ENCODE assay signal across 25 cellular contexts in genomic region chr20:63054103-63054474, GRCh38. TPM values are rescaled to one million over a fixed set of nuclear protein-coding genes. Genes with fewer than 3 reads are reported as not detected.
DNase-seq lines count a peak whose midpoint lies in the region; ATAC-seq, FAIRE-seq and TF ChIP-seq lines count a peak whose summit lies in the region.
"Had no signal": no experiment of that assay in that cellular context is flagged by ENCODE, and none has a peak within 500 bp of the region (broad histone marks: within the 10 kb centered on the region; RNA-seq: fewer than 3 reads in every experiment).

No MANE protein-coding gene starts in this region.

- no peak overlapping the region for H2BK12ac ChIP-seq in trophoblast cell (ENCODE audit: low read length)

- H3K27me3 ChIP-seq in H7 (ENCODE audit: control insufficient read depth, insufficient read depth, low read length) (no peaks in the 10 kb centered on the region), neural progenitor cell (peaks cover 85% of the 10 kb centered on the region), trophoblast cell (ENCODE audit: insufficient read depth, low read length) (peaks cover 2% of the 10 kb centered on the region)

- H3K79me2 ChIP-seq in neural progenitor cell (ENCODE audit: low read depth) (no peaks in the 10 kb centered on the region), trophoblast cell (ENCODE audit: control insufficient read depth, insufficient read depth, low read length, poor library complexity) (no peaks in the 10 kb centered on the region)

- no CpG with 5 or more reads among the region's 12 CpGs for WGBS in trophoblast cell (ENCODE audit: extremely low coverage, insufficient coverage, insufficient read length)

- no peak overlapping the region for H3K4me3 ChIP-seq in H7 (ENCODE audit: insufficient read depth, low read depth, low read length)
- H3K4me3 ChIP-seq in kidney (ENCODE audit: low read length in 2 of 2): no peak overlapping the region
- no peak overlapping the region for H3K4me3 ChIP-seq in neural progenitor cell
- H3K4me3 ChIP-seq in trophoblast cell (ENCODE audit: low read depth, low read length): no peak overlapping the region
- H3K4me3 ChIP-seq: MG63 had no signal

- H2AK5ac ChIP-seq in trophoblast cell (ENCODE audit: low read length): no peak overlapping the region

- no peak overlapping the region for H4K12ac ChIP-seq in trophoblast cell (ENCODE audit: low read depth, low read length)

- no peak overlapping the region for H3K4me2 ChIP-seq in neural progenitor cell
- no peak overlapping the region for H3K4me2 ChIP-seq in trophoblast cell (ENCODE audit: low read length)

- H3K18ac ChIP-seq in trophoblast cell (ENCODE audit: low read length): no peak overlapping the region

- H3K36me3 Mint-ChIP-seq in activated T-cell treated with anti-CD3 and anti-CD28 coated beads, Interleukin-2, amount 50 U/mL, for 72 hours (ENCODE audit: insufficient read depth in 2 of 2): no peaks in the 10 kb centered on the region
- no peaks in the 10 kb centered on the region for H3K36me3 Mint-ChIP-seq in neural progenitor cell
- H3K36me3 Mint-ChIP-seq: CD8-positive, alpha-beta T cell had no signal

- no peak overlapping the region for H2BK5ac ChIP-seq in trophoblast cell (ENCODE audit: low read depth, low read length, poor library complexity)

- H3K14ac ChIP-seq in trophoblast cell (ENCODE audit: low read length): no peak overlapping the region

- no peak for FAIRE-seq in kidney (lab: Jason Lieb, UNC)

- H3F3A ChIP-seq in neural progenitor cell (ENCODE audit: low read depth): peaks cover 19% of the 10 kb centered on the region

- H3K9ac ChIP-seq in kidney (ENCODE audit: low read length in 2 of 2) (no peak overlapping the region), neural progenitor cell (no peak overlapping the region), trophoblast cell (ENCODE audit: low read length) (no peak overlapping the region)

- no peaks in the 10 kb centered on the region for H3K4me1 Mint-ChIP-seq in activated T-cell treated with anti-CD3 and anti-CD28 coated beads, Interleukin-2, amount 50 U/mL, for 72 hours (ENCODE audit: low read depth)
- peaks cover 13% of the 10 kb centered on the region for H3K4me1 Mint-ChIP-seq in neural progenitor cell

- no peak overlapping the region for H2AFZ ChIP-seq in neural progenitor cell (replicated peaks)
- H2AFZ ChIP-seq in trophoblast cell (ENCODE audit: insufficient read depth, low read length, poor library complexity): no peak overlapping the region

- H3K4ac ChIP-seq in trophoblast cell (ENCODE audit: low read depth, low read length): no peak overlapping the region

- ATAC-seq in activated T-cell treated with anti-CD3 and anti-CD28 coated beads, Interleukin-2, amount 50 U/mL, for 72 hours (replicated peaks in 1 of 2): no peak
- ATAC-seq in sciatic nerve (no peak), GM18907 (IDR thresholded peaks at IDR 0.05; ENCODE audit: unreplicated experiment) (no peak)
- ATAC-seq: CD8-positive, alpha-beta T cell had no signal

- H4K91ac ChIP-seq in trophoblast cell (ENCODE audit: low read depth, low read length): no peak overlapping the region

- H3K9me3 Mint-ChIP-seq in activated T-cell treated with anti-CD3 and anti-CD28 coated beads, Interleukin-2, amount 50 U/mL, for 72 hours: no peaks in the 10 kb centered on the region
- peaks cover 6% of the 10 kb centered on the region for H3K9me3 Mint-ChIP-seq in neural progenitor cell
- H3K9me3 Mint-ChIP-seq: CD8-positive, alpha-beta T cell had no signal

- no peaks in the 10 kb centered on the region for H3K36me3 ChIP-seq in H7 (replicated peaks; ENCODE audit: control insufficient read depth, insufficient read depth, low read length)
- no peaks in the 10 kb centered on the region for H3K36me3 ChIP-seq in kidney (ENCODE audit: control insufficient read depth in 1 of 2, insufficient read depth in 2 of 2, low read length in 2 of 2)
- H3K36me3 ChIP-seq in neural progenitor cell: no peaks in the 10 kb centered on the region
- H3K36me3 ChIP-seq in trophoblast cell (ENCODE audit: control insufficient read depth in 1 of 2, insufficient read depth in 2 of 2, low read length in 2 of 2): no peaks in the 10 kb centered on the region
- H3K36me3 ChIP-seq: MG63 had no signal

- no peaks in the 10 kb centered on the region for H3K79me1 ChIP-seq in trophoblast cell (ENCODE audit: low read length)

- H3K27ac Mint-ChIP-seq in activated T-cell treated with anti-CD3 and anti-CD28 coated beads, Interleukin-2, amount 50 U/mL, for 72 hours: no peak overlapping the region
- no peak overlapping the region for H3K27ac Mint-ChIP-seq in neural progenitor cell
- H3K27ac Mint-ChIP-seq: CD8-positive, alpha-beta T cell; H9 had no signal

- H3K23ac ChIP-seq in trophoblast cell (ENCODE audit: low read length): no peak overlapping the region

- no peak overlapping the region for H4K8ac ChIP-seq in trophoblast cell (ENCODE audit: low read depth, low read length)

- H3K9me3 ChIP-seq in kidney (ENCODE audit: control insufficient read depth in 1 of 2, low read length in 2 of 2) (peaks cover 0 to 2% of the 10 kb centered on the region in 2 donors), neural progenitor cell (ENCODE audit: low read depth) (no peaks in the 10 kb centered on the region), trophoblast cell (ENCODE audit: insufficient read depth, low read depth, low read length) (peaks cover 11% of the 10 kb centered on the region)

- H3K27me3 Mint-ChIP-seq in activated T-cell treated with anti-CD3 and anti-CD28 coated beads, Interleukin-2, amount 50 U/mL, for 72 hours (ENCODE audit: low read depth): no peaks in the 10 kb centered on the region
- peaks cover 7% of the 10 kb centered on the region for H3K27me3 Mint-ChIP-seq in neural progenitor cell (ENCODE audit: insufficient read depth, low read depth)

- DNase-seq in activated T-cell treated with anti-CD3 and anti-CD28 coated beads, Interleukin-2, amount 50 U/mL, for 1 hour: peak; percentile 4
- DNase-seq in activated T-cell treated with anti-CD3 and anti-CD28 coated beads, Interleukin-2, amount 50 U/mL, for 72 hours: no peak
- DNase-seq in H7: peak; percentile 17
- DNase-seq in kidney: peak; percentile 37
- DNase-seq in sciatic nerve (ENCODE audit: low spot score): peak; percentile 47
- DNase-seq in neural progenitor cell (ENCODE audit: low spot score): no peak
- DNase-seq in trophoblast cell: no peak
- DNase-seq: DMS79; IMR-90; Karpas-422; MG63; NCI-H1105 treated with DMSO at 0.1 percent for 48 hours; NCI-H187 treated with DMSO at 0.1 percent for 48 hours; NCI-H2171; NCI-H446; NCI-H69; NK-92 treated with Interleukin-12 subunit alpha and Interleukin-12 subunit beta, amount 100 ng/mL, for 24 hours; OCI-M1; RPMI8226 had no signal

- H3K27ac ChIP-seq in kidney (ENCODE audit: low read depth in 2 of 2, low read length in 2 of 2) (no peak overlapping the region), neural progenitor cell (no peak overlapping the region), trophoblast cell (ENCODE audit: low read depth, low read length) (no peak overlapping the region)

- no peak overlapping the region for H3K4me3 Mint-ChIP-seq in activated T-cell treated with anti-CD3 and anti-CD28 coated beads, Interleukin-2, amount 50 U/mL, for 72 hours
- no peak overlapping the region for H3K4me3 Mint-ChIP-seq in neural progenitor cell
- H3K4me3 Mint-ChIP-seq: CD8-positive, alpha-beta T cell; H9 had no signal

- TF ChIP-seq CTCF in kidney (IDR thresholded peaks at IDR 0.05; ENCODE audit: borderline replicate concordance, extremely low read depth, insufficient read depth): no peak
- TF ChIP-seq CTCF in neural progenitor cell (IDR thresholded peaks at IDR 0.05): no peak

- intact Hi-C loops in kidney (cut with DNase I) (loop anchor here (10.0 kb wide), 1 partner anchor 121 kb away; no protein-coding TSS in a partner anchor), sciatic nerve (cut with DNase I) (no loop called here)

- H3K4me1 ChIP-seq in kidney (ENCODE audit: control insufficient read depth in 1 of 2, insufficient read depth in 1 of 2, low read depth in 1 of 2, low read length in 2 of 2): no peaks in the 10 kb centered on the region
- peaks cover 16% of the 10 kb centered on the region for H3K4me1 ChIP-seq in neural progenitor cell
- H3K4me1 ChIP-seq in trophoblast cell (ENCODE audit: control insufficient read depth in 1 of 2, insufficient read depth in 2 of 2, low read length in 2 of 2): no peaks in the 10 kb centered on the region

- peaks cover 22% of the 10 kb centered on the region for H4K20me1 ChIP-seq in neural progenitor cell (ENCODE audit: low read depth)

- no peak overlapping the region for H2BK120ac ChIP-seq in trophoblast cell (ENCODE audit: insufficient read depth, low read length, poor library complexity)

RNA-seq across cellular contexts. Expression of gene BHLHE23, which starts 47.3 kb away (rescaled TPM):
- not detected for total RNA-seq in activated T-cell treated with anti-CD3 and anti-CD28 coated beads, Interleukin-2, amount 50 U/mL, for 72 hours
- total RNA-seq in H7 (2014; rRNA removed; shearing (Covaris generic)): 2.1 TPM in 2 replicates
- total RNA-seq in kidney: not detected
- polyA plus RNA-seq in kidney (ENCODE audit: insufficient read depth, low read depth, low replicate concordance): not detected
- total RNA-seq in sciatic nerve: not detected
- total RNA-seq in neural progenitor cell (ENCODE audit: low replicate concordance): 0.22 TPM in 1 of 2 replicates, not detected in the other
- 0.07 and 0.12 TPM in 2 replicates for polyA plus RNA-seq in trophoblast cell (2013)
- total RNA-seq: A172, HT-29, IMR-90 had no signal
- polyA plus RNA-seq: BJ, IMR-90 had no signal

Comparison
In these comparisons a context has a peak if more than half of its experiments do, and no peak if none do; other contexts are left out.
1. DNase-seq: peak in activated T-cell treated with anti-CD3 and anti-CD28 coated beads, Interleukin-2, amount 50 U/mL, for 1 hour (single experiment), H7 (single experiment), kidney (single experiment) and sciatic nerve (single experiment); none in activated T-cell treated with anti-CD3 and anti-CD28 coated beads, Interleukin-2, amount 50 U/mL, for 72 hours (0 of 2), neural progenitor cell (single experiment) and trophoblast cell (0 of 2).